In genomic region chr5:108167174-108167573, GRCh38 we compare ENCODE assay signal across 16 cellular contexts.
DNase-seq lines count a peak whose midpoint lies in the region; TF ChIP-seq lines count a peak whose summit lies in the region.
"Had no signal": no experiment of that assay in that cellular context is flagged by ENCODE, and none has a peak within 500 bp of the region (broad histone marks: within the 10 kb centered on the region; RNA-seq: fewer than 3 reads in every experiment).

No MANE protein-coding gene starts in this region.

- in situ Hi-C loops in ACHN (cut with HindIII; ENCODE audit: low pct_ligation_motif_present, low pct_unique_long_range_greater_than_20kb, low sequenced_read_pairs) = no loop called here

- CTCF ChIA-PET in GM10248 (lab: Yijun Ruan, JAX) = interaction anchor here (1.5 kb wide), 1 partner anchor 12 kb away, joined by 3 read pairs; no protein-coding TSS in a partner anchor

- POLR2A ChIA-PET in GM10248 (lab: Yijun Ruan, JAX) = no interaction called here

- DNase-seq in ACHN (peak; percentile 5), NCI-H226 (peak; percentile 15), epithelial cell of esophagus (ENCODE audit: low read depth) (peak; percentile 17), kidney tubule cell (ENCODE audit: low spot score) (peak; percentile 79), GM10248 (ENCODE audit: extremely low spot score) (no peak), nucleus accumbens (lab: John Stamatoyannopoulos, UW) (no peak), ecto neural progenitor cell (ENCODE audit: low spot score) (no peak)
- no peak for DNase-seq in activated naive CD4-positive, alpha-beta T cell treated with anti-CD3 and anti-CD28 coated beads, Interleukin-2, amount 50 U/mL, for 16 hours
- DNase-seq: CD8-positive, alpha-beta T cell; COR-L47; DMS153; DMS79 treated with DMSO at 0.1 percent for 48 hours; EL; H7 had no signal

- H3K4me3 ChIP-seq in epithelial cell of esophagus (ENCODE audit: low read length) = no peak overlapping the region
- H3K4me3 ChIP-seq: A549, GM23338 had no signal

- TF ChIP-seq CTCF in epithelial cell of esophagus (IDR thresholded peaks at IDR 0.05; ENCODE audit: insufficient read depth, low read depth, low read length, missing control alignments) = no peak
- no peak for TF ChIP-seq CTCF in GM10248 (IDR thresholded peaks at IDR 0.05; ENCODE audit: control extremely low read depth, extremely low read depth, low read depth, missing control alignments)

Comparison
In these comparisons a context has a peak if more than half of its experiments do, and no peak if none do; other contexts are left out.
1. DNase-seq: peak in ACHN (single experiment), NCI-H226 (single experiment), epithelial cell of esophagus (single experiment) and kidney tubule cell (single experiment); none in GM10248 (single experiment), activated naive CD4-positive, alpha-beta T cell treated with anti-CD3 and anti-CD28 coated beads, Interleukin-2, amount 50 U/mL, for 16 hours (single experiment), nucleus accumbens (0 of 56) and ecto neural progenitor cell (single experiment).